8 cellular contexts compared by ENCODE assay signal in the genomic region with DNA sequence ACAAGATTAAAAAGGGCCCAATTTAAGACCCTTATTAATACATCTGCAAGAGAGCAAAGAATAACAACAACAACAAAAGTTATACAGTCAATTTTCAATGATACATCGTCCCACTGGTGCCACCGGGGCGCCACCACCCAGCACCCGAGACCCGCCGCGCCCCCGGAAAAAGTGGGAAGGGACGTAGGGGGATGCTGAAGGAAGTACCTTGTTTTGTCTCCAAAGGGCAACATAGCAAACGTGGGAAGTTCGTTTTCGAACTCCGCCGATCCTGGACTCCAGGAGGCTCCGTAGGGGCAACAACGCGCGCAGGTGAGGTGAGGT. TPM values are rescaled to one million over a fixed set of nuclear protein-coding genes. Genes with fewer than 3 reads are reported as not detected.
DNase-seq lines count a peak whose midpoint lies in the region; ATAC-seq, FAIRE-seq and TF ChIP-seq lines count a peak whose summit lies in the region.

No MANE protein-coding gene starts in this region.

- no peaks in the 10 kb centered on the region for H3K27me3 ChIP-seq in astrocyte (ENCODE audit: insufficient read depth, low read length)
- no peaks in the 10 kb centered on the region for H3K27me3 ChIP-seq in transverse colon

- no peak for DNase-seq in activated naive CD4-positive, alpha-beta T cell treated with anti-CD3 and anti-CD28 coated beads, Interleukin-2, amount 10 ng/mL, durations not matched to agents 7 days and 5 days
- DNase-seq in activated naive CD4-positive, alpha-beta T cell (lab: John Stamatoyannopoulos, UW), result no peak
- DNase-seq in astrocyte (ENCODE audit: low read depth) (no peak), lower leg skin (ENCODE audit: low spot score in 2 of 2) (no peak), transverse colon (no peak), KG1 (lab: John Stamatoyannopoulos, UW) (no peak), NCI-H2029 treated with DMSO at 0.1 percent for 48 hours (lab: John Stamatoyannopoulos, UW) (no peak)

- no peaks in the 10 kb centered on the region for H4K20me1 ChIP-seq in astrocyte (ENCODE audit: insufficient read depth, low read length)

- H3K9me3 ChIP-seq in astrocyte (ENCODE audit: insufficient read depth, low read depth, low read length) (no peaks in the 10 kb centered on the region), transverse colon (no peaks in the 10 kb centered on the region)

- TF ChIP-seq POLR2A in lower leg skin (IDR thresholded peaks at IDR 0.05) (no peak), transverse colon (IDR thresholded peaks at IDR 0.05) (no peak)

- H3K4me1 ChIP-seq in astrocyte (ENCODE audit: insufficient read depth, low read length), result peaks cover 4% of the 10 kb centered on the region
- peaks cover 11 to 43% (median 26%) of the 10 kb centered on the region in 4 donors for H3K4me1 ChIP-seq in transverse colon

- H3K27ac ChIP-seq in astrocyte (ENCODE audit: low read depth, low read length) (peak overlapping the region; percentile 52), transverse colon (peak overlapping the region; percentile 93 to 96 (median 94))

- H3K36me3 Mint-ChIP-seq in activated naive CD4-positive, alpha-beta T cell treated with anti-CD3 and anti-CD28 coated beads, Interleukin-2, amount 10 ng/mL, durations not matched to agents 7 days and 5 days, result no peaks in the 10 kb centered on the region
- no peaks in the 10 kb centered on the region for H3K36me3 Mint-ChIP-seq in astrocyte (ENCODE audit: low read depth, unreplicated experiment)

- H2AFZ ChIP-seq in astrocyte (ENCODE audit: low read depth, low read length), result peak overlapping the region; percentile 91

- peak overlapping the region; percentile 72 for H3K4me3 Mint-ChIP-seq in activated naive CD4-positive, alpha-beta T cell treated with anti-CD3 and anti-CD28 coated beads, Interleukin-2, amount 10 ng/mL, durations not matched to agents 7 days and 5 days
- H3K4me3 Mint-ChIP-seq in astrocyte (ENCODE audit: unreplicated experiment), result peak overlapping the region; percentile 90

- intact Hi-C loops in lower leg skin (cut with DNase I; ENCODE audit: low total_unique reads), result no loop called here
- intact Hi-C loops in transverse colon (cut with DNase I; ENCODE audit: low total_unique reads), result loop anchor here (2.0 kb wide), 2 partner anchors 68 to 424 kb away; no protein-coding TSS in a partner anchor

- CTCF ChIA-PET in activated naive CD4-positive, alpha-beta T cell treated with anti-CD3 and anti-CD28 coated beads, Interleukin-2, amount 10 ng/mL, durations not matched to agents 7 days and 5 days (lab: Charles Lee), result interaction anchor here (0.6 to 2.9 kb wide), 13 partner anchors 26 to 602 kb away, joined by 3 to 26 read pairs (median 5); no protein-coding TSS in a partner anchor

- H3K9ac ChIP-seq in astrocyte (ENCODE audit: low read length), result peak overlapping the region; percentile 83

- H3K27ac Mint-ChIP-seq in activated naive CD4-positive, alpha-beta T cell treated with anti-CD3 and anti-CD28 coated beads, Interleukin-2, amount 10 ng/mL, durations not matched to agents 7 days and 5 days, result no peak overlapping the region
- no peak overlapping the region for H3K27ac Mint-ChIP-seq in astrocyte (ENCODE audit: unreplicated experiment)

- no peaks in the 10 kb centered on the region for H3K9me3 Mint-ChIP-seq in activated naive CD4-positive, alpha-beta T cell treated with anti-CD3 and anti-CD28 coated beads, Interleukin-2, amount 10 ng/mL, durations not matched to agents 7 days and 5 days
- no peaks in the 10 kb centered on the region for H3K9me3 Mint-ChIP-seq in astrocyte (ENCODE audit: unreplicated experiment)

- FAIRE-seq in astrocyte (lab: Jason Lieb, UNC), result no peak

- no peak for ATAC-seq in HG03159 (IDR thresholded peaks at IDR 0.05; ENCODE audit: unreplicated experiment)

- 0 to 1% methylated on average over 13 to 18 of the region's 18 CpGs for WGBS in lower leg skin, 2 donors
- 1 to 5% methylated on average over 9 to 18 of the region's 18 CpGs for WGBS in transverse colon (ENCODE audit: low coverage in 1 of 2), 2 donors

- H3K36me3 ChIP-seq in astrocyte (ENCODE audit: insufficient read depth, low read length), result no peaks in the 10 kb centered on the region
- H3K36me3 ChIP-seq in transverse colon, result no peaks in the 10 kb centered on the region

- TF ChIP-seq EP300 in transverse colon (IDR thresholded peaks at IDR 0.05; ENCODE audit: low read depth), result no peak

- peaks cover 31% of the 10 kb centered on the region for H3K79me2 ChIP-seq in astrocyte (ENCODE audit: insufficient read depth, low read length)

- TF ChIP-seq CTCF in astrocyte (IDR thresholded peaks at IDR 0.05; ENCODE audit: insufficient read depth, low read depth, low read length) (no peak), lower leg skin (IDR thresholded peaks at IDR 0.05) (no peak), transverse colon (IDR thresholded peaks at IDR 0.05) (peak in 1 of 5 experiments; percentile 7)

- H3K27me3 Mint-ChIP-seq in activated naive CD4-positive, alpha-beta T cell treated with anti-CD3 and anti-CD28 coated beads, Interleukin-2, amount 10 ng/mL, durations not matched to agents 7 days and 5 days, result peaks cover 38% of the 10 kb centered on the region
- peaks cover 2% of the 10 kb centered on the region for H3K27me3 Mint-ChIP-seq in astrocyte (ENCODE audit: low read depth, unreplicated experiment)

- peaks cover 23% of the 10 kb centered on the region for H3K4me1 Mint-ChIP-seq in activated naive CD4-positive, alpha-beta T cell treated with anti-CD3 and anti-CD28 coated beads, Interleukin-2, amount 10 ng/mL, durations not matched to agents 7 days and 5 days
- H3K4me1 Mint-ChIP-seq in astrocyte (ENCODE audit: low read depth, unreplicated experiment), result peaks cover 3% of the 10 kb centered on the region

- peak overlapping the region; percentile 89 for H3K4me2 ChIP-seq in astrocyte (ENCODE audit: low read length)

- in situ Hi-C loops in transverse colon (cut with MboI; ENCODE audit: low pct_ligation_motif_present in 1 of 4, low pct_unique_long_range_greater_than_20kb in 1 of 4, low sequenced_read_pairs in 3 of 4), result loop anchor here in 2 of 4 donors (10.0 to 25.0 kb wide), 2 partner anchors 62 to 315 kb away; partner anchors contain the start of gene FABP2 (in 1 of the 2)

- H3K4me3 ChIP-seq in astrocyte (ENCODE audit: insufficient read depth, low read depth, low read length) (peak overlapping the region; percentile 77), lower leg skin (ENCODE audit: low read depth, poor library complexity, severe bottlenecking) (peak overlapping the region; percentile 28), transverse colon (peak overlapping the region; percentile 40 to 90 (median 78))

RNA-seq across cellular contexts. Expression of gene PDE5A, which starts 1.7 kb away (rescaled TPM):
- total RNA-seq in astrocyte (2.2 and 3.6 TPM in 2 replicates), lower leg skin (10 to 100 TPM in 3 of 4 donors, 1 to 10 TPM in 1; 5.7 to 12.2 (median 11.8) TPM), transverse colon (10 to 100 TPM; 34.6 to 52.7 (median 46.4) TPM)

Comparison
In these comparisons a context has a peak if more than half of its experiments do, and no peak if none do; other contexts are left out.
1. H3K4me3 ChIP-seq: peak in every context shown above with its lines; median percentile 78 in transverse colon; 77 in astrocyte; 28 in lower leg skin.